21 cellular contexts compared by ENCODE assay signal in genomic region chr12:12159988-12160387, GRCh38.
A peak's percentile ranks its signal among the peaks of the same experiment; 100 is the strongest.
DNase-seq lines count a peak whose midpoint lies in the region; ATAC-seq and TF ChIP-seq lines count a peak whose summit lies in the region.
"Had no signal": no experiment of that assay in that cellular context is flagged by ENCODE, and none has a peak within 500 bp of the region (broad histone marks: within the 10 kb centered on the region; RNA-seq: fewer than 3 reads in every experiment).

No MANE protein-coding gene starts in this region.

- peak; percentile 62 for DNase-seq in AG10803 (ENCODE audit: low read depth)
- peak; percentile 53 for DNase-seq in IMR-90
- peak; percentile 58 for DNase-seq in astrocyte of the spinal cord (ENCODE audit: low read depth, low spot score)
- DNase-seq in fibroblast of villous mesenchyme (ENCODE audit: low read depth) = peak; percentile 41
- no peak for DNase-seq in NCI-H82 (lab: John Stamatoyannopoulos, UW)
- DNase-seq in pons (ENCODE audit: low spot score) = no peak
- no peak for DNase-seq in NCI-H1417 (lab: John Stamatoyannopoulos, UW)
- no peak for DNase-seq in activated gamma-delta T cell treated with Interleukin-2 at 50 U/mL for 16 hours
- DNase-seq: activated CD4-positive, alpha-beta T cell treated with anti-CD3 and anti-CD28 coated beads for 48 hours; activated naive CD4-positive, alpha-beta T cell treated with anti-CD3 and anti-CD28 coated beads, Interleukin-2, amount 10 ng/mL, durations not matched to agents 7 days and 5 days; activated T-cell treated with anti-CD3 and anti-CD28 coated beads, Interleukin-2, amount 50 U/mL, for 4 hours; amygdala; CD4-positive, CD25-positive, alpha-beta regulatory T cell; MM.1S; NCI-H146; NCI-H526; RPMI8226; sigmoid colon; thyroid gland had no signal

- H3K79me1 ChIP-seq in IMR-90 (ENCODE audit: low read depth in 1 of 2, low read length in 2 of 2) = peaks cover 7 to 22% of the 10 kb centered on the region in 2 experiments; a peak in 3 of 4 replicates

- H4K91ac ChIP-seq in IMR-90 (ENCODE audit: insufficient read depth, low read depth, low read length) = no peak overlapping the region

- no peaks in the 10 kb centered on the region for H3K27me3 ChIP-seq in IMR-90 (ENCODE audit: control insufficient read depth, insufficient read depth, low read length)
- H3K27me3 ChIP-seq: sigmoid colon, thyroid gland had no signal

- WGBS in IMR-90 (ENCODE audit: extremely low coverage in 2 of 2, insufficient read length in 1 of 2), 2 experiments = no CpG with 5 or more reads among the region's 1 CpG

- peaks cover 4% of the 10 kb centered on the region; the same call in 1 of the 2 replicates for H3K4me1 ChIP-seq in IMR-90 (ENCODE audit: control insufficient read depth, insufficient read depth, low read length)
- H3K4me1 ChIP-seq: parathyroid adenoma had no signal

- in situ Hi-C loops in IMR-90 (cut with MboI; ENCODE audit: low sequenced_read_pairs) = no loop called here
- in situ Hi-C loops in astrocyte of the spinal cord (cut with HindIII; ENCODE audit: low sequenced_read_pairs) = no loop called here

- CTCF ChIA-PET in IMR-90 (lab: Yijun Ruan, JAX) = no interaction called here

- H3K23ac ChIP-seq in IMR-90 (ENCODE audit: low read depth, low read length) = no peak overlapping the region

- no peak overlapping the region for H3K4me2 ChIP-seq in IMR-90 (ENCODE audit: low read depth, low read length)

- TF ChIP-seq CTCF in AG10803 (conservative IDR thresholded peaks at IDR 0.05; ENCODE audit: low read length) (no peak), IMR-90 (conservative IDR thresholded peaks at IDR 0.05; ENCODE audit: low read depth, low read length) (no peak), astrocyte of the spinal cord (IDR thresholded peaks at IDR 0.05; ENCODE audit: low read depth, low read length) (no peak), fibroblast of villous mesenchyme (IDR thresholded peaks at IDR 0.05; ENCODE audit: insufficient read depth, low read depth, low read length) (no peak)

- TF ChIP-seq RAD21 in IMR-90 (IDR thresholded peaks at IDR 0.05; ENCODE audit: low read length) = no peak

- H3K36me3 ChIP-seq in IMR-90 (ENCODE audit: control insufficient read depth, insufficient read depth, low read length) = peaks cover 12% of the 10 kb centered on the region
- H3K36me3 ChIP-seq: thyroid gland had no signal

- POLR2A ChIA-PET in IMR-90 (lab: Charles Lee; ENCODE audit: unreplicated experiment) = no interaction called here

- no peak overlapping the region for H3K14ac ChIP-seq in IMR-90 (replicated peaks; ENCODE audit: low read depth, low read length)

- no peak overlapping the region for H4K5ac ChIP-seq in IMR-90 (ENCODE audit: low read depth, low read length)

- no peak for TF ChIP-seq POLR2A in IMR-90 (IDR thresholded peaks at IDR 0.05; ENCODE audit: low read depth, low read length)

- no peak overlapping the region for H3K56ac ChIP-seq in IMR-90 (ENCODE audit: extremely low read depth, insufficient read depth, low read length)

- no peaks in the 10 kb centered on the region for H3K9me3 ChIP-seq in IMR-90 (ENCODE audit: control insufficient read depth, insufficient read depth, low read length)
- H3K9me3 ChIP-seq: sigmoid colon, thyroid gland had no signal

- no peak overlapping the region for H3K18ac ChIP-seq in IMR-90 (ENCODE audit: low read depth, low read length)

- H2BK15ac ChIP-seq in IMR-90 (ENCODE audit: low read depth, low read length) = no peak overlapping the region

- intact Hi-C loops in IMR-90 (cut with micrococcal nuclease) = no loop called here

- no TSS peak for BruUV-seq in IMR-90 (replicated peaks; lab: Mats Ljungman, UMichigan)

- H4K8ac ChIP-seq in IMR-90 (ENCODE audit: low read depth in 2 of 2, low read length in 2 of 2) = no peak overlapping the region

- H3K9me1 ChIP-seq in IMR-90 (ENCODE audit: insufficient read depth, low read length) = peaks cover 3% of the 10 kb centered on the region

- no peak overlapping the region for H2AK5ac ChIP-seq in IMR-90 (ENCODE audit: low read depth, low read length)

- H3K27ac ChIP-seq in IMR-90 (ENCODE audit: insufficient read depth, low read length) = no peak overlapping the region
- H3K27ac ChIP-seq: parathyroid adenoma had no signal

- no peaks in the 10 kb centered on the region for H4K20me1 ChIP-seq in IMR-90 (ENCODE audit: insufficient read depth, low read length)

- H3K4ac ChIP-seq in IMR-90 (ENCODE audit: low read depth, low read length) = no peak overlapping the region

- H3K4me3 ChIP-seq in AG10803 (ENCODE audit: low read length) (no peak overlapping the region), IMR-90 (ENCODE audit: insufficient read depth, low read depth, low read length) (no peak overlapping the region), astrocyte of the spinal cord (ENCODE audit: low read depth, low read length) (no peak overlapping the region), fibroblast of villous mesenchyme (ENCODE audit: low read depth, low read length) (no peak overlapping the region)
- H3K4me3 ChIP-seq: sigmoid colon, thyroid gland had no signal

- 0 out of 2 replicates have a peak, but pooled peaks have one; percentile 14 for ATAC-seq in IMR-90 (ENCODE audit: low read depth)
- ATAC-seq: activated T-cell treated with anti-CD3 and anti-CD28 coated beads, Interleukin-2, amount 50 U/mL, for 4 hours; natural killer cell treated with Interleukin-12 subunit alpha and Interleukin-12 subunit beta and Interleukin-15 and Interleukin-18, amount 100 ng/mL, for 72 hours had no signal

- no peak overlapping the region for H2BK20ac ChIP-seq in IMR-90 (ENCODE audit: low read depth, low read length)

- no peak overlapping the region for H2BK120ac ChIP-seq in IMR-90 (ENCODE audit: low read depth, low read length)

- H2BK5ac ChIP-seq in IMR-90 (ENCODE audit: low read depth, low read length, poor library complexity, severe bottlenecking) = no peak overlapping the region

- H3K9ac ChIP-seq in IMR-90 (ENCODE audit: low read depth, low read length) = no peak overlapping the region
- H3K9ac ChIP-seq: parathyroid adenoma had no signal

- H2AK9ac ChIP-seq in IMR-90 (replicated peaks; ENCODE audit: low read depth, low read length, poor library complexity) = no peak overlapping the region

- H2AFZ ChIP-seq in IMR-90 (replicated peaks; ENCODE audit: low read length, poor library complexity) = no peak overlapping the region
- H2AFZ ChIP-seq: parathyroid adenoma had no signal

- dilution Hi-C loops in IMR-90 (cut with HindIII; ENCODE audit: low sequenced_read_pairs, unreplicated experiment) = no loop called here

TF ChIP-seq in IMR-90, 13 proteins besides CTCF, POLR2A, EP300 and RAD21:
- TF ChIP-seq SMC3 (IDR thresholded peaks at IDR 0.05; ENCODE audit: low read depth, low read length) = no peak
- no peak for TF ChIP-seq RCOR1 (IDR thresholded peaks at IDR 0.05; ENCODE audit: insufficient replicate concordance, low read length)

Comparison
In these comparisons a context has a peak if more than half of its experiments do, and no peak if none do; other contexts are left out.
1. DNase-seq: peak in AG10803 (single experiment), IMR-90 (single experiment), astrocyte of the spinal cord (single experiment) and fibroblast of villous mesenchyme (single experiment); none in NCI-H82 (single experiment), pons (single experiment), NCI-H1417 (0 of 3) and activated gamma-delta T cell treated with Interleukin-2 at 50 U/mL for 16 hours (single experiment).